In genomic region chr1:64623750-64624445, GRCh38 we compare ENCODE assay signal across 10 cellular contexts.
DNase-seq lines count a peak whose midpoint lies in the region; ATAC-seq and TF ChIP-seq lines count a peak whose summit lies in the region.
"Had no signal": no experiment of that assay in that cellular context is flagged by ENCODE, and none has a peak within 500 bp of the region (broad histone marks: within the 10 kb centered on the region; RNA-seq: fewer than 3 reads in every experiment).

No MANE protein-coding gene starts in this region.

- no peaks in the 10 kb centered on the region for H3K9me3 Mint-ChIP-seq in endothelial cell (ENCODE audit: unreplicated experiment)
- no peaks in the 10 kb centered on the region for H3K9me3 Mint-ChIP-seq in activated CD4-positive, alpha-beta T cell treated with anti-CD3 and anti-CD28 coated beads, Interleukin-2, amount 10 ng/mL, durations not matched to agents 7 days and 5 days
- H3K9me3 Mint-ChIP-seq: type B pancreatic cell had no signal

- no peak for TF ChIP-seq CTCF in endothelial cell (IDR thresholded peaks at IDR 0.05; ENCODE audit: unreplicated experiment)

- H3K27ac Mint-ChIP-seq in endothelial cell (ENCODE audit: unreplicated experiment): peak overlapping the region; percentile 27
- H3K27ac Mint-ChIP-seq in activated CD4-positive, alpha-beta T cell treated with anti-CD3 and anti-CD28 coated beads, Interleukin-2, amount 10 ng/mL, durations not matched to agents 7 days and 5 days: no peak overlapping the region
- H3K27ac Mint-ChIP-seq: type B pancreatic cell had no signal

- peak; percentile 0 for DNase-seq in activated CD8-positive, alpha-beta memory T cell treated with anti-CD3 and anti-CD28 coated beads, Interleukin-2, amount 50 U/mL, for 24 hours (ENCODE audit: extremely low read depth)
- DNase-seq in activated CD8-positive, alpha-beta memory T cell treated with anti-CD3 and anti-CD28 coated beads, Interleukin-2, amount 50 U/mL, for 4 hours: no peak
- DNase-seq in NCI-H345 (lab: John Stamatoyannopoulos, UW) (peak; percentile 28), endothelial cell (ENCODE audit: low spot score) (no peak)
- DNase-seq in stimulated activated CD8-positive, alpha-beta memory T cell treated with anti-CD3 and anti-CD28 coated beads, Interleukin-4, amount 100 ng/mL, for 48 hours: peak; percentile 28
- DNase-seq in activated CD4-positive, alpha-beta T cell treated with anti-CD3 and anti-CD28 coated beads, Interleukin-2, amount 10 ng/mL, durations not matched to agents 7 days and 5 days: no peak
- DNase-seq: activated effector memory CD4-positive, alpha-beta T cell treated with anti-CD3 and anti-CD28 coated beads, Interleukin-2, amount 50 U/mL, for 16 hours had no signal

- ATAC-seq in HG03565 (IDR thresholded peaks at IDR 0.05; ENCODE audit: unreplicated experiment): no peak
- no peak for ATAC-seq in HG03175 (IDR thresholded peaks at IDR 0.05; ENCODE audit: unreplicated experiment)

- CTCF ChIA-PET in activated CD4-positive, alpha-beta T cell treated with anti-CD3 and anti-CD28 coated beads, Interleukin-2, amount 10 ng/mL, durations not matched to agents 7 days and 5 days (lab: Charles Lee): interaction anchor here (0.6 kb wide), 1 partner anchor 206 kb away, joined by 4 read pairs; no protein-coding TSS in a partner anchor

- H3K36me3 Mint-ChIP-seq in endothelial cell (ENCODE audit: low read depth, unreplicated experiment): no peaks in the 10 kb centered on the region
- H3K36me3 Mint-ChIP-seq in activated CD4-positive, alpha-beta T cell treated with anti-CD3 and anti-CD28 coated beads, Interleukin-2, amount 10 ng/mL, durations not matched to agents 7 days and 5 days (ENCODE audit: low read depth): no peaks in the 10 kb centered on the region

- H3K4me1 Mint-ChIP-seq in endothelial cell (ENCODE audit: unreplicated experiment): peaks cover 17% of the 10 kb centered on the region
- peaks cover 3% of the 10 kb centered on the region for H3K4me1 Mint-ChIP-seq in activated CD4-positive, alpha-beta T cell treated with anti-CD3 and anti-CD28 coated beads, Interleukin-2, amount 10 ng/mL, durations not matched to agents 7 days and 5 days

- POLR2A ChIA-PET in activated CD4-positive, alpha-beta T cell treated with anti-CD3 and anti-CD28 coated beads, Interleukin-2, amount 10 ng/mL, durations not matched to agents 7 days and 5 days (lab: Charles Lee): no interaction called here

- H3K27me3 Mint-ChIP-seq in endothelial cell (ENCODE audit: unreplicated experiment): peaks cover 2% of the 10 kb centered on the region
- H3K27me3 Mint-ChIP-seq in activated CD4-positive, alpha-beta T cell treated with anti-CD3 and anti-CD28 coated beads, Interleukin-2, amount 10 ng/mL, durations not matched to agents 7 days and 5 days: no peaks in the 10 kb centered on the region

- no peak overlapping the region for H3K4me3 Mint-ChIP-seq in endothelial cell (ENCODE audit: unreplicated experiment)
- H3K4me3 Mint-ChIP-seq in activated CD4-positive, alpha-beta T cell treated with anti-CD3 and anti-CD28 coated beads, Interleukin-2, amount 10 ng/mL, durations not matched to agents 7 days and 5 days: no peak overlapping the region
- H3K4me3 Mint-ChIP-seq: type B pancreatic cell had no signal

Comparison
In these comparisons a context has a peak if more than half of its experiments do, and no peak if none do; other contexts are left out.
1. DNase-seq: peak in activated CD8-positive, alpha-beta memory T cell treated with anti-CD3 and anti-CD28 coated beads, Interleukin-2, amount 50 U/mL, for 24 hours (single experiment), NCI-H345 (single experiment) and stimulated activated CD8-positive, alpha-beta memory T cell treated with anti-CD3 and anti-CD28 coated beads, Interleukin-4, amount 100 ng/mL, for 48 hours (single experiment); none in activated CD8-positive, alpha-beta memory T cell treated with anti-CD3 and anti-CD28 coated beads, Interleukin-2, amount 50 U/mL, for 4 hours (single experiment), endothelial cell (single experiment) and activated CD4-positive, alpha-beta T cell treated with anti-CD3 and anti-CD28 coated beads, Interleukin-2, amount 10 ng/mL, durations not matched to agents 7 days and 5 days (single experiment).